In the genomic region with DNA sequence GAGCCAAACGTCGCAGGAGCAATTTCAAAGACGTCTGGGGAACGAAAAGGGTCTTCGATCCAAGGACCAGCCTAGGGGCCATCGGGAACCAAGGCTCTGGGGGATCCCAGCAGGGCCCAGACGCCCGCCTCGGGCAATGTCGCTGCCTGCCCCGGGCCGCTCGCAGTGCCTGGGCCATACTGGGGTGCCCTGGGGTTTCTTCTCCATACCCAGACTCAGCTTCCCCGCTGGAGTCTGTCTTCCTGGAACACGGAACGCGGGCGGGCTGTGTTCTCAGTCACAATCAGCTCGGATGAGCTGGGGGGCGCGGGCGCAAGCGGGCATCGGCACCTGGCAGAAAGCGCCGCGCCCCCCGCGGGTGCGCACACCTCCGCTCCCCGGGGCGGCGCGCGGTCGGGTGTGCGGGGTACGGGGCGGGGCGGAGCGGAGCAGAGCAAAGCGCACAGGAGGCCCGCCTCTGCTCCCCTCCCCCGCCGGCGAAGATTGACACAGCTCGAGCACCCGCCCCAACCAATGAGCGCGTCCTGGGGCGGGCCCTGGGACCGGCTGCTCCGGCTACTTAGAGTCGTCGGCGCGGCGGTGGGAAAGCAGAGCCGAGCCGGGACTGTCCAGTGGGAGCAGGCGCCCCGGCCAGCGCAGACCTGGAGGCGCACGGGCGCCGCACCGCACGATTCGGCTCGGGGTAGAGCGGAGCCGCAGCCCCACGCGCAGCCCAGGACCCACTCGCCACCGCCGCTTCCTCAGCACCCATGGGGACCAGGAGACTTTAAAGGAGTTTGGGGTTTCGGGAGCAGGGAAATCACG, we compare ENCODE assay signal across 8 cellular contexts. TPM values are rescaled to one million over a fixed set of nuclear protein-coding genes. Genes with fewer than 3 reads are reported as not detected.
DNase-seq lines count a peak whose midpoint lies in the region; ATAC-seq and TF ChIP-seq lines count a peak whose summit lies in the region.

Gene LRATD1 (plus strand): TSS at position 585 of the 804 bp plus-strand sequence. CDS start 1,263 bp downstream, outside the sequence.

- no peak within 1 kb of the TSS for H3K4me3 Mint-ChIP-seq in activated naive CD8-positive, alpha-beta T cell treated with anti-CD3 and anti-CD28 coated beads, Interleukin-2, amount 10 ng/mL, durations not matched to agents 7 days and 5 days
- peak within 1 kb of the TSS in 3 of 10 donors; percentile 19 to 63 (median 22) for H3K4me3 Mint-ChIP-seq in naive thymus-derived CD8-positive, alpha-beta T cell

- peak; percentile 92 for DNase-seq in ELR (ENCODE audit: low read depth)
- peak; percentile 91 to 93 for DNase-seq in NCI-H187 (lab: John Stamatoyannopoulos, UW)
- peak; percentile 24 for DNase-seq in activated naive CD8-positive, alpha-beta T cell treated with anti-CD3 and anti-CD28 coated beads, Interleukin-2, amount 10 ng/mL, durations not matched to agents 7 days and 5 days
- DNase-seq in Right ventricle myocardium superior, result peak; percentile 86
- peak; percentile 48 for DNase-seq in omental fat pad (ENCODE audit: low spot score)
- no peak for DNase-seq in naive thymus-derived CD8-positive, alpha-beta T cell

- peaks cover 58% of the 10 kb centered on the region for H3K27me3 Mint-ChIP-seq in activated naive CD8-positive, alpha-beta T cell treated with anti-CD3 and anti-CD28 coated beads, Interleukin-2, amount 10 ng/mL, durations not matched to agents 7 days and 5 days
- H3K27me3 Mint-ChIP-seq in naive thymus-derived CD8-positive, alpha-beta T cell, result peaks cover 24 to 86% (median 43%) of the 10 kb centered on the region in 5 donors

- intact Hi-C loops in Right ventricle myocardium superior (cut with DNase I), result no loop called here

- peak; percentile 33 for ATAC-seq in activated naive CD8-positive, alpha-beta T cell treated with anti-CD3 and anti-CD28 coated beads, Interleukin-2, amount 10 ng/mL, durations not matched to agents 7 days and 5 days (ENCODE audit: low read depth)
- ATAC-seq in Right ventricle myocardium superior (ENCODE audit: poor library complexity) (peak; percentile 83), omental fat pad (ENCODE audit: low FRiP score) (peak; percentile 93), GM19397 (IDR thresholded peaks at IDR 0.05; ENCODE audit: unreplicated experiment) (no peak), HG02981 (IDR thresholded peaks at IDR 0.05; ENCODE audit: unreplicated experiment) (no peak)
- ATAC-seq in naive thymus-derived CD8-positive, alpha-beta T cell, result no peak

- POLR2A ChIA-PET in activated naive CD8-positive, alpha-beta T cell treated with anti-CD3 and anti-CD28 coated beads, Interleukin-2, amount 10 ng/mL, durations not matched to agents 7 days and 5 days (lab: Charles Lee), result no interaction called here
- POLR2A ChIA-PET in naive thymus-derived CD8-positive, alpha-beta T cell (lab: Charles Lee), result no interaction called here

- TF ChIP-seq CTCF in omental fat pad (IDR thresholded peaks at IDR 0.05), result no peak

- H3K9me3 Mint-ChIP-seq in activated naive CD8-positive, alpha-beta T cell treated with anti-CD3 and anti-CD28 coated beads, Interleukin-2, amount 10 ng/mL, durations not matched to agents 7 days and 5 days, result peaks cover 3% of the 10 kb centered on the region
- peaks cover 0 to 16% (median 3%) of the 10 kb centered on the region in 9 donors for H3K9me3 Mint-ChIP-seq in naive thymus-derived CD8-positive, alpha-beta T cell

- peak within 1 kb of the TSS; percentile 45 for H3K27ac Mint-ChIP-seq in activated naive CD8-positive, alpha-beta T cell treated with anti-CD3 and anti-CD28 coated beads, Interleukin-2, amount 10 ng/mL, durations not matched to agents 7 days and 5 days
- no peak within 1 kb of the TSS for H3K27ac Mint-ChIP-seq in naive thymus-derived CD8-positive, alpha-beta T cell

- no peaks in the 10 kb centered on the region for H3K36me3 Mint-ChIP-seq in activated naive CD8-positive, alpha-beta T cell treated with anti-CD3 and anti-CD28 coated beads, Interleukin-2, amount 10 ng/mL, durations not matched to agents 7 days and 5 days
- H3K36me3 Mint-ChIP-seq in naive thymus-derived CD8-positive, alpha-beta T cell, result peaks cover 0 to 5% (median 5%) of the 10 kb centered on the region in 3 donors

- H3K4me1 Mint-ChIP-seq in activated naive CD8-positive, alpha-beta T cell treated with anti-CD3 and anti-CD28 coated beads, Interleukin-2, amount 10 ng/mL, durations not matched to agents 7 days and 5 days, result peaks cover 1% of the 10 kb centered on the region
- peaks cover 0 to 5% (median 3%) of the 10 kb centered on the region in 4 donors for H3K4me1 Mint-ChIP-seq in naive thymus-derived CD8-positive, alpha-beta T cell

RNA-seq across cellular contexts. Expression of gene LRATD1, which starts in this region (rescaled TPM):
- not detected for total RNA-seq in activated naive CD8-positive, alpha-beta T cell treated with anti-CD3 and anti-CD28 coated beads, Interleukin-2, amount 10 ng/mL, durations not matched to agents 7 days and 5 days
- total RNA-seq in Right ventricle myocardium superior, result 3.0 TPM
- 1 to 10 TPM in 2 of 4 donors, under 1 TPM in 2; 0.48 to 4.4 (median 1.1) TPM for total RNA-seq in omental fat pad
- not detected for total RNA-seq in naive thymus-derived CD8-positive, alpha-beta T cell
- not detected for polyA plus RNA-seq in naive thymus-derived CD8-positive, alpha-beta T cell

Comparison
In these comparisons a context has a peak if more than half of its experiments do, and no peak if none do; other contexts are left out.
1. Peak in DNase-seq and ATAC-seq in activated naive CD8-positive, alpha-beta T cell treated with anti-CD3 and anti-CD28 coated beads, Interleukin-2, amount 10 ng/mL, durations not matched to agents 7 days and 5 days; RNA of the gene not detected or under 1 TPM.
2. DNase-seq: peak in ELR (single experiment), NCI-H187 (2 of 2), Right ventricle myocardium superior (single experiment) and omental fat pad (single experiment); none in naive thymus-derived CD8-positive, alpha-beta T cell (0 of 10).
3. ATAC-seq: peak in Right ventricle myocardium superior (single experiment) and omental fat pad (single experiment); none in GM19397 (single experiment), naive thymus-derived CD8-positive, alpha-beta T cell (0 of 2) and HG02981 (single experiment).